ENCODE assay signal across 8 cellular contexts in the genomic region with DNA sequence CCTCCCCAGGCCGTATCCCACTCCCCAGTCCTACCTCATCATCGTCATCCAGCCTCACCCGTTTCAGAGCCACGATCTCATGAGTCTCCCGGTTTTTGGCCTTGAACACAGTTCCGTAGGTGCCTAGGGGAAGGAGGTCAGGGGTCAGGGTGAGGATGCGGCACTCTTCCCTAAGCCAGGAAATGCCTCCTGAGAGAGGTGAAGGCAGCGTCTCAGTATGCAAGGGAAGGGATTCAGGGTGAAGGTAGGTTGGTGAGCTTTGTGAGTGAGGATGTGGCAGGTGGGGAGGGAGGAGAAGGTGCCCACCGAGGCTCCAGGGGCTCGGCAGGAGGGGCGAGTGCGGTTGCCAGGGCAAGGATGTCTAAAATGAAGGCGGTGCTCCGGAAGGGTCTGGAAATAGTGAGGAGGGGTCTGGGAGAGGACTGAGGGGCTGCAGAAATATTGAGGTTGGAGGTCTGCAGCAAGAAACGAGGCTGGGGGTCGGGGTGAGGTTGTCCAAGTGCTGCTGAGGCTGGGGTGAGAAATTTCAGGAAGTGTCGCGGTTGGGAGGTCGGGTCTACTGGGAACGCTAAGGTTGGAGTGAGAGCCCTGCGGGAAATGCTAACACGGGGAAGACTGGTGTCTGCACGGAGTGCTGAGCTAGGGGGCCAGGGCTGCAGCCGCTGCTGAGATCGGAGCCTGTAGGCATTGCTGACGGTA. TPM values are rescaled to one million over a fixed set of nuclear protein-coding genes. Genes with fewer than 3 reads are reported as not detected.
A peak's percentile ranks its signal among the peaks of the same experiment; 100 is the strongest.
DNase-seq lines count a peak whose midpoint lies in the region; ATAC-seq and TF ChIP-seq lines count a peak whose summit lies in the region.

No MANE protein-coding gene starts in this region.

- H3K36me3 ChIP-seq in skeletal muscle satellite cell (ENCODE audit: insufficient read depth, low read length) = peaks cover 4% of the 10 kb centered on the region

- ATAC-seq in HG03045 (IDR thresholded peaks at IDR 0.05; ENCODE audit: unreplicated experiment) = peak; percentile 8
- peak; percentile 34 for ATAC-seq in SK-N-SH treated with all-trans-retinoic acid at 6 μM for 48 hours
- no peak for ATAC-seq in esophagus mucosa

- DNase-seq in stimulated activated CD4-positive, alpha-beta T cell treated with anti-CD3 and anti-CD28 coated beads, Interleukin-1b, Interleukin-23, amount 100 ng/mL, for 48 hours = peak; percentile 16
- no peak for DNase-seq in stimulated activated CD4-positive, alpha-beta T cell treated with anti-CD3 and anti-CD28 coated beads, Interleukin-2, amount 100 ng/mL, for 48 hours
- no peak for DNase-seq in glutamatergic neuron
- no peak for DNase-seq in iPS-NIHi11 (ENCODE audit: low spot score)

- peaks cover 38% of the 10 kb centered on the region for H3K4me1 ChIP-seq in skeletal muscle satellite cell (ENCODE audit: control insufficient read depth, insufficient read depth, low read length)

- H3K9ac ChIP-seq in skeletal muscle satellite cell (ENCODE audit: low read depth, low read length) = peak overlapping the region; percentile 82

- H3K27ac Mint-ChIP-seq in glutamatergic neuron (ENCODE audit: unreplicated experiment) = peak overlapping the region; percentile 95

- H3K4me2 ChIP-seq in skeletal muscle satellite cell (ENCODE audit: low read length) = peak overlapping the region; percentile 94

- H3K27me3 Mint-ChIP-seq in glutamatergic neuron (ENCODE audit: unreplicated experiment) = peaks cover 18% of the 10 kb centered on the region

- peaks cover 5% of the 10 kb centered on the region for H3K36me3 Mint-ChIP-seq in glutamatergic neuron (ENCODE audit: unreplicated experiment)

- H3K9me3 ChIP-seq in skeletal muscle satellite cell (replicated peaks; ENCODE audit: low read length) = no peaks in the 10 kb centered on the region

- peaks cover 9% of the 10 kb centered on the region for H3K9me3 Mint-ChIP-seq in glutamatergic neuron (ENCODE audit: unreplicated experiment)

- H3K4me3 ChIP-seq in skeletal muscle satellite cell (ENCODE audit: low read length) = peak overlapping the region; percentile 87

- peaks cover 18% of the 10 kb centered on the region for H3K4me1 Mint-ChIP-seq in glutamatergic neuron (ENCODE audit: low read depth, unreplicated experiment)

- H3K27me3 ChIP-seq in skeletal muscle satellite cell (ENCODE audit: control insufficient read depth, insufficient read depth, low read length) = no peaks in the 10 kb centered on the region

- peak overlapping the region; percentile 99 for H3K4me3 Mint-ChIP-seq in glutamatergic neuron (ENCODE audit: unreplicated experiment)

- TF ChIP-seq CTCF in glutamatergic neuron (IDR thresholded peaks at IDR 0.05; ENCODE audit: partially characterized antibody, unreplicated experiment) = no peak

TF ChIP-seq in SK-N-SH treated with all-trans-retinoic acid at 6 μM for 48 hours, 23 proteins besides CTCF, POLR2A, EP300 and RAD21:
- TF ChIP-seq ZFP30 (CRISPR knock-in tag; IDR thresholded peaks at IDR 0.05) (no peak), OSR1 (CRISPR knock-in tag; IDR thresholded peaks at IDR 0.05) (no peak), TOX (CRISPR knock-in tag; IDR thresholded peaks at IDR 0.05; ENCODE audit: borderline replicate concordance) (no peak), RARB (CRISPR knock-in tag; IDR thresholded peaks at IDR 0.05) (no peak), ZNF565 (CRISPR knock-in tag; conservative IDR thresholded peaks at IDR 0.05; ENCODE audit: low read depth) (no peak), ZNF70 (CRISPR knock-in tag; IDR thresholded peaks at IDR 0.05) (no peak), ZFP3 (CRISPR knock-in tag; IDR thresholded peaks at IDR 0.05) (no peak), PPARA (CRISPR knock-in tag; IDR thresholded peaks at IDR 0.05; ENCODE audit: borderline replicate concordance) (no peak), CSDC2 (CRISPR knock-in tag; IDR thresholded peaks at IDR 0.05) (no peak), ZNF8 (CRISPR knock-in tag; IDR thresholded peaks at IDR 0.05) (no peak), SNAI2 (CRISPR knock-in tag; IDR thresholded peaks at IDR 0.05) (no peak), ZC3H10 (CRISPR knock-in tag; IDR thresholded peaks at IDR 0.05) (no peak)
- TF ChIP-seq, protein P1, sequence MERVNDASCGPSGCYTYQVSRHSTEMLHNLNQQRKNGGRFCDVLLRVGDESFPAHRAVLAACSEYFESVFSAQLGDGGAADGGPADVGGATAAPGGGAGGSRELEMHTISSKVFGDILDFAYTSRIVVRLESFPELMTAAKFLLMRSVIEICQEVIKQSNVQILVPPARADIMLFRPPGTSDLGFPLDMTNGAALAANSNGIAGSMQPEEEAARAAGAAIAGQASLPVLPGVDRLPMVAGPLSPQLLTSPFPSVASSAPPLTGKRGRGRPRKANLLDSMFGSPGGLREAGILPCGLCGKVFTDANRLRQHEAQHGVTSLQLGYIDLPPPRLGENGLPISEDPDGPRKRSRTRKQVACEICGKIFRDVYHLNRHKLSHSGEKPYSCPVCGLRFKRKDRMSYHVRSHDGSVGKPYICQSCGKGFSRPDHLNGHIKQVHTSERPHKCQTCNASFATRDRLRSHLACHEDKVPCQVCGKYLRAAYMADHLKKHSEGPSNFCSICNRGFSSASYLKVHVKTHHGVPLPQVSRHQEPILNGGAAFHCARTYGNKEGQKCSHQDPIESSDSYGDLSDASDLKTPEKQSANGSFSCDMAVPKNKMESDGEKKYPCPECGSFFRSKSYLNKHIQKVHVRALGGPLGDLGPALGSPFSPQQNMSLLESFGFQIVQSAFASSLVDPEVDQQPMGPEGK (CRISPR knock-in tag; IDR thresholded peaks at IDR 0.05; ENCODE audit: borderline replicate concordance) = no peak
- TF ChIP-seq, protein P2, sequence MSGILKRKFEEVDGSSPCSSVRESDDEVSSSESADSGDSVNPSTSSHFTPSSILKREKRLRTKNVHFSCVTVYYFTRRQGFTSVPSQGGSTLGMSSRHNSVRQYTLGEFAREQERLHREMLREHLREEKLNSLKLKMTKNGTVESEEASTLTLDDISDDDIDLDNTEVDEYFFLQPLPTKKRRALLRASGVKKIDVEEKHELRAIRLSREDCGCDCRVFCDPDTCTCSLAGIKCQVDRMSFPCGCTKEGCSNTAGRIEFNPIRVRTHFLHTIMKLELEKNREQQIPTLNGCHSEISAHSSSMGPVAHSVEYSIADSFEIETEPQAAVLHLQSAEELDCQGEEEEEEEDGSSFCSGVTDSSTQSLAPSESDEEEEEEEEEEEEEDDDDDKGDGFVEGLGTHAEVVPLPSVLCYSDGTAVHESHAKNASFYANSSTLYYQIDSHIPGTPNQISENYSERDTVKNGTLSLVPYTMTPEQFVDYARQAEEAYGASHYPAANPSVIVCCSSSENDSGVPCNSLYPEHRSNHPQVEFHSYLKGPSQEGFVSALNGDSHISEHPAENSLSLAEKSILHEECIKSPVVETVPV (CRISPR knock-in tag; IDR thresholded peaks at IDR 0.05) = no peak
- TF ChIP-seq, protein P3, sequence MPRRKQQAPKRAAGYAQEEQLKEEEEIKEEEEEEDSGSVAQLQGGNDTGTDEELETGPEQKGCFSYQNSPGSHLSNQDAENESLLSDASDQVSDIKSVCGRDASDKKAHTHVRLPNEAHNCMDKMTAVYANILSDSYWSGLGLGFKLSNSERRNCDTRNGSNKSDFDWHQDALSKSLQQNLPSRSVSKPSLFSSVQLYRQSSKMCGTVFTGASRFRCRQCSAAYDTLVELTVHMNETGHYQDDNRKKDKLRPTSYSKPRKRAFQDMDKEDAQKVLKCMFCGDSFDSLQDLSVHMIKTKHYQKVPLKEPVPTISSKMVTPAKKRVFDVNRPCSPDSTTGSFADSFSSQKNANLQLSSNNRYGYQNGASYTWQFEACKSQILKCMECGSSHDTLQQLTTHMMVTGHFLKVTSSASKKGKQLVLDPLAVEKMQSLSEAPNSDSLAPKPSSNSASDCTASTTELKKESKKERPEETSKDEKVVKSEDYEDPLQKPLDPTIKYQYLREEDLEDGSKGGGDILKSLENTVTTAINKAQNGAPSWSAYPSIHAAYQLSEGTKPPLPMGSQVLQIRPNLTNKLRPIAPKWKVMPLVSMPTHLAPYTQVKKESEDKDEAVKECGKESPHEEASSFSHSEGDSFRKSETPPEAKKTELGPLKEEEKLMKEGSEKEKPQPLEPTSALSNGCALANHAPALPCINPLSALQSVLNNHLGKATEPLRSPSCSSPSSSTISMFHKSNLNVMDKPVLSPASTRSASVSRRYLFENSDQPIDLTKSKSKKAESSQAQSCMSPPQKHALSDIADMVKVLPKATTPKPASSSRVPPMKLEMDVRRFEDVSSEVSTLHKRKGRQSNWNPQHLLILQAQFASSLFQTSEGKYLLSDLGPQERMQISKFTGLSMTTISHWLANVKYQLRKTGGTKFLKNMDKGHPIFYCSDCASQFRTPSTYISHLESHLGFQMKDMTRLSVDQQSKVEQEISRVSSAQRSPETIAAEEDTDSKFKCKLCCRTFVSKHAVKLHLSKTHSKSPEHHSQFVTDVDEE (CRISPR knock-in tag; IDR thresholded peaks at IDR 0.05) = no peak

RNA-seq across cellular contexts. Expression of a gene that starts 0.5 kb away (rescaled TPM):
- total RNA-seq in glutamatergic neuron (ENCODE audit: unreplicated experiment) (52.9 TPM), esophagus mucosa (11.4 TPM)
- total RNA-seq in skeletal muscle satellite cell (2012; rRNA removed) = 15.7 and 18.1 TPM in 2 replicates

RNA-seq across cellular contexts. Expression of a gene that starts 2.2 kb away (rescaled TPM):
- total RNA-seq in glutamatergic neuron (ENCODE audit: unreplicated experiment) (99.4 TPM), esophagus mucosa (35.9 TPM)
- total RNA-seq in skeletal muscle satellite cell (2012; rRNA removed) = 54.8 and 77.8 TPM in 2 replicates

RNA-seq across cellular contexts. Expression of a gene that starts 8.9 kb away (rescaled TPM):
- 10.8 TPM for total RNA-seq in glutamatergic neuron (ENCODE audit: unreplicated experiment)
- total RNA-seq in skeletal muscle satellite cell (2012; rRNA removed) = 0.22 TPM in 1 of 2 replicates, not detected in the other
- total RNA-seq in esophagus mucosa = 0.52 TPM

RNA-seq across cellular contexts. Expression of a gene that starts 23.4 kb away (rescaled TPM):
- 64.7 TPM for total RNA-seq in glutamatergic neuron (ENCODE audit: unreplicated experiment)
- total RNA-seq in skeletal muscle satellite cell (2012; rRNA removed) = 58.3 and 85.2 TPM in 2 replicates
- 55.5 TPM for total RNA-seq in esophagus mucosa

RNA-seq across cellular contexts. Expression of a gene that starts 26.1 kb away (rescaled TPM):
- total RNA-seq in glutamatergic neuron (ENCODE audit: unreplicated experiment) (45.7 TPM), esophagus mucosa (23.2 TPM)
- total RNA-seq in skeletal muscle satellite cell (2012; rRNA removed) = 18.8 and 25.1 TPM in 2 replicates
